8 cellular contexts compared by ENCODE assay signal in genomic region chr17:29566473-29567361, GRCh38. TPM values are rescaled to one million over a fixed set of nuclear protein-coding genes. Genes with fewer than 3 reads are reported as not detected.
A peak's percentile ranks its signal among the peaks of the same experiment; 100 is the strongest.
DNase-seq lines count a peak whose midpoint lies in the region; ATAC-seq, FAIRE-seq and TF ChIP-seq lines count a peak whose summit lies in the region.

Gene ABHD15, minus strand, starts transcription at chr17:29567037. Its CDS starts 71 bp downstream, at chr17:29566966.

- 0 out of 2 replicates have a peak, but pooled peaks have one; percentile 10 for TF ChIP-seq POLR2A in H54 (IDR thresholded peaks at IDR 0.05; ENCODE audit: low read depth, low read length)

- H3K9me3 Mint-ChIP-seq in dendritic cell treated with granulocyte-macrophage colony-stimulating factor and Interleukin-4, amounts not matched to agents 40 ng/mL and 50 ng/mL, for 4 days: no peaks in the 10 kb centered on the region

- peak within 1 kb of the TSS; percentile 95 for H3K27ac Mint-ChIP-seq in dendritic cell treated with granulocyte-macrophage colony-stimulating factor and Interleukin-4, amounts not matched to agents 40 ng/mL and 50 ng/mL, for 4 days

- no peaks in the 10 kb centered on the region for H3K27me3 Mint-ChIP-seq in dendritic cell treated with granulocyte-macrophage colony-stimulating factor and Interleukin-4, amounts not matched to agents 40 ng/mL and 50 ng/mL, for 4 days

- peak; percentile 71 for ATAC-seq in left lobe of liver
- ATAC-seq in HG02938 (IDR thresholded peaks at IDR 0.05; ENCODE audit: unreplicated experiment): no peak

- FAIRE-seq in H54 (lab: Jason Lieb, UNC): no peak

- H3K4me1 Mint-ChIP-seq in dendritic cell treated with granulocyte-macrophage colony-stimulating factor and Interleukin-4, amounts not matched to agents 40 ng/mL and 50 ng/mL, for 4 days (ENCODE audit: low read depth): peaks cover 69% of the 10 kb centered on the region

- H3K4me3 Mint-ChIP-seq in dendritic cell treated with granulocyte-macrophage colony-stimulating factor and Interleukin-4, amounts not matched to agents 40 ng/mL and 50 ng/mL, for 4 days: peak within 1 kb of the TSS; percentile 98

- DNase-seq in DMS 273 (lab: John Stamatoyannopoulos, UW; ENCODE audit: unreplicated experiment): peak; percentile 89
- peak; percentile 72 for DNase-seq in H54 (ENCODE audit: insufficient read length, low spot score)
- peak; percentile 57 for DNase-seq in NCI-H2171 treated with DMSO at 0.1 percent for 48 hours (lab: John Stamatoyannopoulos, UW)
- DNase-seq in activated CD4-positive, CD25-positive, alpha-beta regulatory T cell treated with anti-CD3 and anti-CD28 coated beads, Interleukin-2, amount 50 U/mL, for 72 hours: peak; percentile 66
- DNase-seq in left lobe of liver (ENCODE audit: low spot score): peak; percentile 91
- peak in 2 of 3 donors; percentile 34 to 51 for DNase-seq in stimulated activated CD4-positive, alpha-beta T cell treated with anti-CD3 and anti-CD28 coated beads, TNF-alpha, amount 100 ng/mL, for 48 hours (ENCODE audit: low read depth in 3 of 3)

- intact Hi-C loops in dendritic cell treated with granulocyte-macrophage colony-stimulating factor and Interleukin-4, amounts not matched to agents 40 ng/mL and 50 ng/mL, for 4 days (cut with micrococcal nuclease): loop anchor here (10.0 kb wide), 2 partner anchors 48 to 172 kb away; partner anchors contain the start of gene TAOK1

- peaks cover 70% of the 10 kb centered on the region for H3K36me3 Mint-ChIP-seq in dendritic cell treated with granulocyte-macrophage colony-stimulating factor and Interleukin-4, amounts not matched to agents 40 ng/mL and 50 ng/mL, for 4 days (ENCODE audit: low read depth)

RNA-seq across cellular contexts. Expression of gene ABHD15, which starts in this region (rescaled TPM):
- total RNA-seq in left lobe of liver: 31.2 TPM
